Comparison of ENCODE assay signal across 1 cellular context in the genomic region with DNA sequence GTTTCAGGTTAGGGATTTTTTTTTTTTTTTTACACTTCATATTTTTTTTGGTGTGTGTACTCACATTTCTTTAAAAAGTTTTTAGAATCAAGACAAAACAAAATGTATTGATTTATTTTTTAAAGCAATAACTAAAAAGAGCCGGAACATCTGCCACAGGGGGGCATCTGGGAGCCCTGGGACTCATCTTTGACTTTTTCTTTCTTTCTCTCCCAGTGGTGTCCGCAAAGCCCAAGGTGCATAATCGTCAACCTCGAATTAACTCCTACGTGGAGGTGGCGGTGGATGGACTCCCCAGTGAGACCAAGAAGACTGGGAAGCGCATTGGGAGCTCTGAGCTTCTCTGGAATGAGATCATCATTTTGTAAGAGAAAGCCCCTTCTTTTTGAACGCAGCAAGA.
TF ChIP-seq lines count a peak whose summit lies in the region.

No MANE protein-coding gene starts in this region.

TF ChIP-seq in HepG2, 621 proteins besides CTCF, POLR2A, EP300 and RAD21:
- TF ChIP-seq ZNF496 (CRISPR knock-in tag; IDR thresholded peaks at IDR 0.05; ENCODE audit: insufficient replicate concordance) (no peak), ZBTB38 (CRISPR knock-in tag; IDR thresholded peaks at IDR 0.05) (0 out of 2 replicates have a peak, but pooled peaks have one; percentile 51), ZNF501 (CRISPR knock-in tag; IDR thresholded peaks at IDR 0.05) (peak; percentile 44; the same call in 1 of the 2 replicates), STAG1 (CRISPR knock-in tag; IDR thresholded peaks at IDR 0.05) (peak; percentile 69), SMC3 (IDR thresholded peaks at IDR 0.05; ENCODE audit: low read length) (peak; percentile 49; the same call in 1 of the 2 replicates)
